In the genomic region with DNA sequence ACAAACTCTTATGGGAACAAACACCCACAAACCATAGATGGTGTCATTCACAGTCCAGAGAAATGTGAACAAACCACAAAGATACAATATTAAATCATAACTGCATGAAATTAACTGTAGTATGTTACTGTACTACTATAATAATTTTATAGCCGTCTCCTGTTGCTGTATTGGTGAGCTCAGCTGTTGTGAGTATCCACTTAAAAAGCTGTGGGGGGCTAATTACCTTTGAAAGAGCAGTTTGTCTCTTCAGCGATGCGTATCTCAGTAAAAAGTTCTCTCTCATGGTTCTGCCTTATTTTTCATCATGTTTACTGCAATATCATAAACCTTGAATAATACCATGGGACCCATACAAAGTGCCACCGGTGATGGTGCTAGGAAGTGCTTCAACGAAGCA, we compare ENCODE assay signal across 1 cellular context.
TF ChIP-seq lines count a peak whose summit lies in the region.

No MANE protein-coding gene starts in this region.

TF ChIP-seq in GM23338, 12 proteins besides CTCF, POLR2A, EP300 and RAD21 (continued from another document):
- TF ChIP-seq, protein P1, sequence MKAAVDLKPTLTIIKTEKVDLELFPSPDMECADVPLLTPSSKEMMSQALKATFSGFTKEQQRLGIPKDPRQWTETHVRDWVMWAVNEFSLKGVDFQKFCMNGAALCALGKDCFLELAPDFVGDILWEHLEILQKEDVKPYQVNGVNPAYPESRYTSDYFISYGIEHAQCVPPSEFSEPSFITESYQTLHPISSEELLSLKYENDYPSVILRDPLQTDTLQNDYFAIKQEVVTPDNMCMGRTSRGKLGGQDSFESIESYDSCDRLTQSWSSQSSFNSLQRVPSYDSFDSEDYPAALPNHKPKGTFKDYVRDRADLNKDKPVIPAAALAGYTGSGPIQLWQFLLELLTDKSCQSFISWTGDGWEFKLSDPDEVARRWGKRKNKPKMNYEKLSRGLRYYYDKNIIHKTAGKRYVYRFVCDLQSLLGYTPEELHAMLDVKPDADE (IDR thresholded peaks at IDR 0.05): no peak
- TF ChIP-seq NANOG (IDR thresholded peaks at IDR 0.05; ENCODE audit: borderline replicate concordance) (no peak), EZH2 (IDR thresholded peaks at IDR 0.05; ENCODE audit: low read depth, unreplicated experiment) (no peak), ZNF462 (CRISPR knock-in tag; IDR thresholded peaks at IDR 0.05) (no peak), EZH2phosphoT487 (IDR thresholded peaks at IDR 0.05; ENCODE audit: unreplicated experiment) (no peak), ZNF331 (CRISPR knock-in tag; IDR thresholded peaks at IDR 0.05; ENCODE audit: low read depth) (no peak), ZNF114 (CRISPR knock-in tag; IDR thresholded peaks at IDR 0.05) (no peak)
